Comparison of ENCODE assay signal across 17 cellular contexts in genomic region chr15:56168394-56168793, GRCh38.
DNase-seq lines count a peak whose midpoint lies in the region; ATAC-seq and TF ChIP-seq lines count a peak whose summit lies in the region.
"Had no signal": no experiment of that assay in that cellular context is flagged by ENCODE, and none has a peak within 500 bp of the region (broad histone marks: within the 10 kb centered on the region; RNA-seq: fewer than 3 reads in every experiment).

No MANE protein-coding gene starts in this region.

- peaks cover 16% of the 10 kb centered on the region for H3K36me3 Mint-ChIP-seq in natural killer cell
- H3K36me3 Mint-ChIP-seq in nephron progenitor cell (ENCODE audit: low read depth): peaks cover 30% of the 10 kb centered on the region

- H3K27ac Mint-ChIP-seq in natural killer cell (peak overlapping the region in 1 of 2 donors; percentile 21), nephron progenitor cell (no peak overlapping the region)
- H3K27ac Mint-ChIP-seq: stimulated activated memory B cell treated with anti-CD40 and anti-IgM and Interleukin-4, amounts not matched to agents 10 μg/mL and 1 μg/mL and 100 μg/mL, for 72 hours had no signal

- no peaks in the 10 kb centered on the region for H3K9me3 Mint-ChIP-seq in natural killer cell
- H3K9me3 Mint-ChIP-seq in nephron progenitor cell: peaks cover 17% of the 10 kb centered on the region

- TF ChIP-seq CTCF in brain microvascular endothelial cell (IDR thresholded peaks at IDR 0.05; ENCODE audit: low read depth, low read length, missing control alignments) (no peak), natural killer cell (IDR thresholded peaks at IDR 0.05) (no peak), nephron progenitor cell (IDR thresholded peaks at IDR 0.05) (no peak)

- peak; percentile 74 for ATAC-seq in GM18520 (IDR thresholded peaks at IDR 0.05; ENCODE audit: unreplicated experiment)
- peak in 2 of 3 donors; percentile 35 to 55 for ATAC-seq in natural killer cell
- no peak for ATAC-seq in GM21447 (IDR thresholded peaks at IDR 0.05; ENCODE audit: unreplicated experiment)
- ATAC-seq: stimulated activated memory B cell treated with anti-CD40 and anti-IgM and Interleukin-4, amounts not matched to agents 10 μg/mL and 1 μg/mL and 100 μg/mL, for 72 hours had no signal

- H3K4me3 Mint-ChIP-seq in natural killer cell (no peak overlapping the region), nephron progenitor cell (no peak overlapping the region)
- H3K4me3 Mint-ChIP-seq: stimulated activated memory B cell treated with anti-CD40 and anti-IgM and Interleukin-4, amounts not matched to agents 10 μg/mL and 1 μg/mL and 100 μg/mL, for 72 hours had no signal

- H3K27ac ChIP-seq in brain microvascular endothelial cell: no peak overlapping the region
- H3K27ac ChIP-seq: BLaER1 treated with 17β-estradiol and CSF1 and Interleukin-3, amounts not matched to agents 10 nM and 100 nM had no signal

- in situ Hi-C loops in brain microvascular endothelial cell (cut with HindIII; ENCODE audit: low pct_ligation_motif_present, low sequenced_read_pairs): no loop called here

- no peaks in the 10 kb centered on the region for H3K36me3 ChIP-seq in brain microvascular endothelial cell (replicated peaks)

- H3K4me1 Mint-ChIP-seq in natural killer cell (peaks cover 59 to 71% of the 10 kb centered on the region in 2 donors), nephron progenitor cell (peaks cover 5% of the 10 kb centered on the region)

- H3K27me3 Mint-ChIP-seq in natural killer cell (ENCODE audit: low read depth in 2 of 2) (no peaks in the 10 kb centered on the region), nephron progenitor cell (ENCODE audit: low read depth, poor library complexity) (no peaks in the 10 kb centered on the region)
- H3K27me3 Mint-ChIP-seq: stimulated activated memory B cell treated with anti-CD40 and anti-IgM and Interleukin-4, amounts not matched to agents 10 μg/mL and 1 μg/mL and 100 μg/mL, for 72 hours had no signal

- DNase-seq in HPDE6-E6E7 (ENCODE audit: extremely low spot score) (peak; percentile 28), brain microvascular endothelial cell (peak; percentile 29), natural killer cell (no peak), HUDEP-2 (lab: John Stamatoyannopoulos, UW; ENCODE audit: unreplicated experiment in 76 of 76) (no peak), nephron progenitor cell (no peak)
- DNase-seq: activated CD8-positive, alpha-beta memory T cell treated with anti-CD3 and anti-CD28 coated beads, Interleukin-2, amount 50 U/mL, for 4 hours; activated naive CD4-positive, alpha-beta T cell; DMS153; Karpas-422; NCI-H1436 treated with DMSO at 0.1 percent for 48 hours; SHP77 treated with DMSO at 0.1 percent for 48 hours; T-helper 2 cell; trophoblast cell had no signal

- no peak overlapping the region for H3K4me3 ChIP-seq in brain microvascular endothelial cell (ENCODE audit: low read depth, low read length)
- H3K4me3 ChIP-seq: BLaER1 treated with 17β-estradiol and CSF1 and Interleukin-3, amounts not matched to agents 10 nM and 100 nM had no signal

- intact Hi-C loops in natural killer cell (cut with micrococcal nuclease): no loop called here

- H3K27me3 ChIP-seq in brain microvascular endothelial cell (replicated peaks): no peaks in the 10 kb centered on the region
- H3K27me3 ChIP-seq: BLaER1 treated with 17β-estradiol and CSF1 and Interleukin-3, amounts not matched to agents 10 nM and 100 nM had no signal

Comparison
In these comparisons a context has a peak if more than half of its experiments do, and no peak if none do; other contexts are left out.
1. DNase-seq: peak in HPDE6-E6E7 (single experiment) and brain microvascular endothelial cell (single experiment); none in natural killer cell (single experiment), HUDEP-2 (0 of 76) and nephron progenitor cell (single experiment).